14 cellular contexts compared by ENCODE assay signal in the genomic region with DNA sequence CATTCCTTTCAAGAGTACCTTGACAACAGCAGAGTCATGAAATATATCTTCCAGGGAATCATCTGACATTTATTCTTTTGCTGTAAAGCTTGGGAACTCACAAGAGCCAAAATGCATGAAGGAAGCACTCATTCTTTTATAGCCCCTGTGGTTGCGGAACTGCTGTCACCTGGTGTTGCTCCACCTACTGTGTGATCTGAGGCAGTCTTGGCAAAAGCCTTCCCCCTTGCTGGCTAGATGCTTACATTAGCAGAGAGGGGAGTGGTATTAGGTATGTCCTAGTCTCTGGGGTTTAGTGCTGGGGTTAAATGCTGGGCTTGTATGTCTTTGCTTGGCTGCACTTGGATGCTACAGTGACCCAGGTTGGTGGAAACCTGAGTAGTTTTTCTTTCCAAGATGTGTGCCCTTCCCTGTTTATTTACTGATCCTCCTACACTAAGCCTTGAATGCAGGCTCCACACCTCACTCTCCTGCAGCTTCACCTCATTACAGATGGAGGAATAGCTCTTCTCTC.
"Had no signal": no experiment of that assay in that cellular context is flagged by ENCODE, and none has a peak within 500 bp of the region (broad histone marks: within the 10 kb centered on the region; RNA-seq: fewer than 3 reads in every experiment).

No MANE protein-coding gene starts in this region.

- ATAC-seq: natural killer cell treated with Interleukin-12 subunit alpha and Interleukin-12 subunit beta and Interleukin-15 and Interleukin-18, amount 100 ng/mL, for 72 hours; sciatic nerve; stimulated activated memory B cell treated with anti-CD40 and anti-IgM and Interleukin-4, amounts not matched to agents 10 μg/mL and 1 μg/mL and 100 μg/mL, for 72 hours had no signal

- H3K27ac Mint-ChIP-seq: activated CD4-positive, alpha-beta T cell treated with anti-CD3 and anti-CD28 coated beads, Interleukin-2, amount 10 ng/mL, durations not matched to agents 7 days and 5 days; natural killer cell treated with Interleukin-12 subunit alpha and Interleukin-12 subunit beta and Interleukin-15 and Interleukin-18, amount 100 ng/mL, for 72 hours; stimulated activated memory B cell treated with anti-CD40 and anti-IgM and Interleukin-4, amounts not matched to agents 10 μg/mL and 1 μg/mL and 100 μg/mL, for 72 hours; T-helper 2 cell treated with Interferon-gamma antibody and Interleukin-4, amounts not matched to agents 5 μg/mL and 100 μg/mL, for 36 hours had no signal

- H3K36me3 ChIP-seq: ascending aorta, prostate gland, thyroid gland, uterus had no signal

- H3K4me3 Mint-ChIP-seq: activated CD4-positive, alpha-beta T cell treated with anti-CD3 and anti-CD28 coated beads, Interleukin-2, amount 10 ng/mL, durations not matched to agents 7 days and 5 days; natural killer cell treated with Interleukin-12 subunit alpha and Interleukin-12 subunit beta and Interleukin-15 and Interleukin-18, amount 100 ng/mL, for 72 hours; stimulated activated memory B cell treated with anti-CD40 and anti-IgM and Interleukin-4, amounts not matched to agents 10 μg/mL and 1 μg/mL and 100 μg/mL, for 72 hours; T-helper 2 cell treated with Interferon-gamma antibody and Interleukin-4, amounts not matched to agents 5 μg/mL and 100 μg/mL, for 36 hours had no signal

- DNase-seq: activated CD4-positive, alpha-beta T cell treated with anti-CD3 and anti-CD28 coated beads, Interleukin-2, amount 10 ng/mL, durations not matched to agents 7 days and 5 days; activated naive CD4-positive, alpha-beta T cell; hypothalamus; nucleus accumbens; spleen; SW 1271; thyroid gland; uterus had no signal

- H3K4me1 ChIP-seq: ascending aorta, prostate gland, uterus had no signal

- H3K4me3 ChIP-seq: ascending aorta, prostate gland, spleen, thyroid gland, uterus had no signal

- H3K27me3 ChIP-seq: ascending aorta, spleen, thyroid gland, uterus had no signal

- H3K27ac ChIP-seq: ascending aorta, prostate gland, spleen, thyroid gland, uterus had no signal

- H3K9me3 ChIP-seq: ascending aorta, prostate gland, spleen, thyroid gland, uterus had no signal

- H3K36me3 Mint-ChIP-seq: natural killer cell treated with Interleukin-12 subunit alpha and Interleukin-12 subunit beta and Interleukin-15 and Interleukin-18, amount 100 ng/mL, for 72 hours had no signal

- H3K27me3 Mint-ChIP-seq: activated CD4-positive, alpha-beta T cell treated with anti-CD3 and anti-CD28 coated beads, Interleukin-2, amount 10 ng/mL, durations not matched to agents 7 days and 5 days; natural killer cell treated with Interleukin-12 subunit alpha and Interleukin-12 subunit beta and Interleukin-15 and Interleukin-18, amount 100 ng/mL, for 72 hours; stimulated activated memory B cell treated with anti-CD40 and anti-IgM and Interleukin-4, amounts not matched to agents 10 μg/mL and 1 μg/mL and 100 μg/mL, for 72 hours had no signal

- H3K9me3 Mint-ChIP-seq: activated CD4-positive, alpha-beta T cell treated with anti-CD3 and anti-CD28 coated beads, Interleukin-2, amount 10 ng/mL, durations not matched to agents 7 days and 5 days; natural killer cell treated with Interleukin-12 subunit alpha and Interleukin-12 subunit beta and Interleukin-15 and Interleukin-18, amount 100 ng/mL, for 72 hours; stimulated activated memory B cell treated with anti-CD40 and anti-IgM and Interleukin-4, amounts not matched to agents 10 μg/mL and 1 μg/mL and 100 μg/mL, for 72 hours; T-helper 2 cell treated with Interferon-gamma antibody and Interleukin-4, amounts not matched to agents 5 μg/mL and 100 μg/mL, for 36 hours had no signal
